In the genomic region with DNA sequence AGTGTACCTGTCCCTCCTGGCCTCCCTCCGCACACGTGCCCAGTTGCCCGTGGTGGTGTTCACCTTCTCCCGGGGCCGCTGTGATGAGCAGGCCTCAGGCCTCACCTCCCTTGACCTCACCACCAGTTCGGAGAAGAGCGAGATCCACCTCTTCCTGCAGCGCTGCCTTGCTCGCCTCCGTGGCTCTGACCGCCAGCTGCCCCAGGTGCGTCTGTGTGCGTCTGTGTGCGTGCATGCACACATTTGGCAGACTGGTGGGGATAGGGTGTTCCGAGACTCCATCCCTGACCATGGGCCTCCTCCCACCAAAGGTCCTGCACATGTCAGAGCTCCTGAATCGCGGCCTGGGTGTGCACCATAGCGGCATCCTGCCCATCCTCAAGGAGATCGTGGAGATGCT, we compare ENCODE assay signal across 16 cellular contexts. TPM values are rescaled to one million over a fixed set of nuclear protein-coding genes. Genes with fewer than 3 reads are reported as not detected.
A peak's percentile ranks its signal among the peaks of the same experiment; 100 is the strongest.
DNase-seq lines count a peak whose midpoint lies in the region; ATAC-seq, FAIRE-seq and TF ChIP-seq lines count a peak whose summit lies in the region.
"Had no signal": no experiment of that assay in that cellular context is flagged by ENCODE, and none has a peak within 500 bp of the region (broad histone marks: within the 10 kb centered on the region; RNA-seq: fewer than 3 reads in every experiment).

No MANE protein-coding gene starts in this region.

- CTCF ChIA-PET in activated naive CD4-positive, alpha-beta T cell treated with anti-CD3 and anti-CD28 coated beads for 36 hours (lab: Charles Lee), result interaction anchor here (0.6 kb wide), 1 partner anchor 69 kb away, joined by 3 read pairs; no protein-coding TSS in a partner anchor
- CTCF ChIA-PET in CD8-positive, alpha-beta T cell (lab: Charles Lee), result no interaction called here
- CTCF ChIA-PET in GM12878 (lab: Yijun Ruan, JAX), result no interaction called here

- H3K27ac ChIP-seq in CD8-positive, alpha-beta T cell (ENCODE audit: low read depth, low read length), result no peak overlapping the region
- no peak overlapping the region for H3K27ac ChIP-seq in GM12878 (ENCODE audit: control insufficient read depth, insufficient read depth)
- H3K27ac ChIP-seq in spleen, result no peak overlapping the region
- H3K27ac ChIP-seq: BLaER1 treated with 17β-estradiol and CSF1 and Interleukin-3, amounts not matched to agents 10 nM and 100 nM; HL-60 had no signal

- peaks cover 12% of the 10 kb centered on the region for H3K4me1 ChIP-seq in CD8-positive, alpha-beta T cell (ENCODE audit: insufficient read depth, low read length)
- H3K4me1 ChIP-seq in GM12878 (ENCODE audit: control insufficient read depth, insufficient read depth, low read length) (peaks cover 11% of the 10 kb centered on the region), spleen (peaks cover 7 to 32% (median 15%) of the 10 kb centered on the region in 6 donors)

- no TSS peak for BruUV-seq in GM12878 (replicated peaks; lab: Mats Ljungman, UMichigan)

- H3K79me2 ChIP-seq in GM12878 (ENCODE audit: control insufficient read depth, insufficient read depth, low read length), result peaks cover 15% of the 10 kb centered on the region

- no peaks in the 10 kb centered on the region for H3K9me3 ChIP-seq in CD8-positive, alpha-beta T cell (ENCODE audit: low read length)
- H3K9me3 ChIP-seq in GM12878 (replicated peaks; ENCODE audit: control insufficient read depth, insufficient read depth, low read length), result no peaks in the 10 kb centered on the region
- H3K9me3 ChIP-seq in spleen, result no peaks in the 10 kb centered on the region
- H3K9me3 ChIP-seq: BLaER1 treated with 17β-estradiol and CSF1 and Interleukin-3, amounts not matched to agents 10 nM and 100 nM had no signal

- SMC1A ChIA-PET in GM12878 (lab: Charles Lee; ENCODE audit: uncharacterized antibody, unreplicated experiment), result no interaction called here

- H3K4me3 ChIP-seq in CD8-positive, alpha-beta T cell (ENCODE audit: low read depth, low read length), result no peak overlapping the region
- H3K4me3 ChIP-seq in GM12878, result no peak overlapping the region
- no peak overlapping the region for H3K4me3 ChIP-seq in spleen
- H3K4me3 ChIP-seq: BLaER1 treated with 17β-estradiol and CSF1 and Interleukin-3, amounts not matched to agents 10 nM and 100 nM had no signal

- no peak for TF ChIP-seq CTCF in CD8-positive, alpha-beta T cell (IDR thresholded peaks at IDR 0.05)
- TF ChIP-seq CTCF in GM12878 (IDR thresholded peaks at IDR 0.05 in 2 of 3, conservative IDR thresholded peaks at IDR 0.05 in 1 of 3; ENCODE audit: control insufficient read depth in 2 of 3, extremely low read depth in 1 of 3, insufficient read depth in 1 of 3, low read depth in 3 of 3, low read length in 3 of 3), result no peak
- TF ChIP-seq CTCF in spleen (IDR thresholded peaks at IDR 0.05 in 8 of 11, conservative IDR thresholded peaks at IDR 0.05 in 3 of 11), result no peak

- H3K27ac Mint-ChIP-seq in activated naive CD4-positive, alpha-beta T cell treated with anti-CD3 and anti-CD28 coated beads, Interleukin-2, amount 50 U/mL, for 72 hours, result peak overlapping the region; percentile 29 to 84
- no peak overlapping the region for H3K27ac Mint-ChIP-seq in activated naive CD4-positive, alpha-beta T cell treated with anti-CD3 and anti-CD28 coated beads for 36 hours
- peak overlapping the region; percentile 64 for H3K27ac Mint-ChIP-seq in CD8-positive, alpha-beta T cell

- no peak overlapping the region for H3K4me2 ChIP-seq in GM12878 (ENCODE audit: control insufficient read depth, insufficient read depth)
- H3K4me2 ChIP-seq: BLaER1 treated with 17β-estradiol and CSF1 and Interleukin-3, amounts not matched to agents 10 nM and 100 nM had no signal

- no peak overlapping the region for H3K4me3 Mint-ChIP-seq in activated naive CD4-positive, alpha-beta T cell treated with anti-CD3 and anti-CD28 coated beads for 36 hours
- H3K4me3 Mint-ChIP-seq in CD8-positive, alpha-beta T cell, result no peak overlapping the region

- peaks cover 28% of the 10 kb centered on the region for H3K4me1 Mint-ChIP-seq in activated naive CD4-positive, alpha-beta T cell treated with anti-CD3 and anti-CD28 coated beads for 36 hours (ENCODE audit: low read depth)
- peaks cover 23% of the 10 kb centered on the region for H3K4me1 Mint-ChIP-seq in CD8-positive, alpha-beta T cell (ENCODE audit: low read depth)

- RAD21 ChIA-PET in GM12878 (lab: Charles Lee; ENCODE audit: unreplicated experiment), result no interaction called here

- WGBS in GM12878 (ENCODE audit: insufficient coverage, insufficient replicate concordance, low lambda C conversion rate, missing lambda C conversion rate), result 96% methylated on average over 19 of the region's 19 CpGs
- 90 to 98% (median 96%) methylated on average over 19 of the region's 19 CpGs for WGBS in spleen, 5 donors

- H2AFZ ChIP-seq in GM12878 (ENCODE audit: control insufficient read depth, low read depth, low read length), result no peak overlapping the region

- TF ChIP-seq POLR2A in GM12878 (IDR thresholded peaks at IDR 0.05; ENCODE audit: low read depth, low read length) (no peak), spleen (IDR thresholded peaks at IDR 0.05) (no peak)

- DNase-seq in activated naive CD4-positive, alpha-beta T cell treated with anti-CD3 and anti-CD28 coated beads, Interleukin-2, amount 50 U/mL, for 72 hours (ENCODE audit: low spot score in 2 of 2), result no peak
- no peak for DNase-seq in activated naive CD4-positive, alpha-beta T cell treated with anti-CD3 and anti-CD28 coated beads for 36 hours
- DNase-seq in CD8-positive, alpha-beta T cell, result no peak
- DNase-seq in GM12878 (ENCODE audit: low read depth, low spot score) (no peak), spleen (peak; percentile 57), T1000 (lab: John Stamatoyannopoulos, UW) (no peak), LoVo (ENCODE audit: low spot score) (no peak)
- no peak for DNase-seq in activated CD4-positive, CD25-positive, alpha-beta regulatory T cell (lab: John Stamatoyannopoulos, UW)
- DNase-seq: ACHN; Calu3; CD4-positive, CD25-positive, alpha-beta regulatory T cell; DMS 273 treated with DMSO at 0.1 percent for 48 hours; HCEC 1CT had no signal

- TF ChIP-seq EP300 in GM12878 (IDR thresholded peaks at IDR 0.05; ENCODE audit: borderline replicate concordance in 1 of 2, control insufficient read depth in 1 of 2, low read depth in 2 of 2, low read length in 2 of 2), result no peak

- no peak overlapping the region for H3K9ac ChIP-seq in GM12878 (ENCODE audit: control insufficient read depth, insufficient read depth, low read length)
- H3K9ac ChIP-seq: BLaER1 treated with 17β-estradiol and CSF1 and Interleukin-3, amounts not matched to agents 10 nM and 100 nM had no signal

- H3K36me3 Mint-ChIP-seq in activated naive CD4-positive, alpha-beta T cell treated with anti-CD3 and anti-CD28 coated beads, Interleukin-2, amount 50 U/mL, for 72 hours, result peaks cover 10 to 34% of the 10 kb centered on the region in 2 donors
- peaks cover 43% of the 10 kb centered on the region for H3K36me3 Mint-ChIP-seq in activated naive CD4-positive, alpha-beta T cell treated with anti-CD3 and anti-CD28 coated beads for 36 hours (ENCODE audit: low read depth)
- H3K36me3 Mint-ChIP-seq in CD8-positive, alpha-beta T cell, result peaks cover 87% of the 10 kb centered on the region

- no peak for TF ChIP-seq RAD21 in GM12878 (IDR thresholded peaks at IDR 0.05; ENCODE audit: insufficient read depth, low read depth, low read length)

- intact Hi-C loops in activated naive CD4-positive, alpha-beta T cell treated with anti-CD3 and anti-CD28 coated beads for 36 hours (cut with micrococcal nuclease), result no loop called here
- intact Hi-C loops in CD8-positive, alpha-beta T cell (cut with DNase I, micrococcal nuclease), result no loop called here
- intact Hi-C loops in GM12878 (cut with micrococcal nuclease; ENCODE audit: unreplicated experiment), result no loop called here
- intact Hi-C loops in spleen (cut with DNase I; ENCODE audit: low total_unique reads), result no loop called here

- POLR2A ChIA-PET in CD8-positive, alpha-beta T cell (lab: Charles Lee), result no interaction called here
- POLR2A ChIA-PET in GM12878 (lab: Charles Lee), result no interaction called here

- FAIRE-seq in GM12878 (lab: Jason Lieb, UNC), result no peak
- FAIRE-seq: GM18507 had no signal

- ATAC-seq in activated naive CD4-positive, alpha-beta T cell treated with anti-CD3 and anti-CD28 coated beads, Interleukin-2, amount 50 U/mL, for 72 hours, result no peak
- ATAC-seq in CD8-positive, alpha-beta T cell, result no peak
- ATAC-seq in GM12878, result no peak

- H3K9me3 Mint-ChIP-seq in activated naive CD4-positive, alpha-beta T cell treated with anti-CD3 and anti-CD28 coated beads, Interleukin-2, amount 50 U/mL, for 72 hours, result no peaks in the 10 kb centered on the region
- H3K9me3 Mint-ChIP-seq in activated naive CD4-positive, alpha-beta T cell treated with anti-CD3 and anti-CD28 coated beads for 36 hours, result no peaks in the 10 kb centered on the region
- no peaks in the 10 kb centered on the region for H3K9me3 Mint-ChIP-seq in CD8-positive, alpha-beta T cell
- H3K9me3 Mint-ChIP-seq: CD4-positive, CD25-positive, alpha-beta regulatory T cell had no signal

- peaks cover 69% of the 10 kb centered on the region for H3K36me3 ChIP-seq in CD8-positive, alpha-beta T cell (ENCODE audit: insufficient read depth, low read length)
- H3K36me3 ChIP-seq in GM12878 (ENCODE audit: control insufficient read depth in 2 of 2, insufficient read depth in 2 of 2, low read length in 1 of 2) (peaks cover 25% of the 10 kb centered on the region in 2 experiments), spleen (peaks cover 6 to 92% (median 86%) of the 10 kb centered on the region in 6 donors)

- no peaks in the 10 kb centered on the region for H3K27me3 ChIP-seq in CD8-positive, alpha-beta T cell (ENCODE audit: insufficient read depth, low read length)
- no peaks in the 10 kb centered on the region for H3K27me3 ChIP-seq in GM12878 (replicated peaks in 1 of 2; ENCODE audit: control insufficient read depth in 2 of 2, insufficient read depth in 2 of 2, low read length in 1 of 2)
- no peaks in the 10 kb centered on the region for H3K27me3 ChIP-seq in spleen (replicated peaks in 1 of 7)
- H3K27me3 ChIP-seq: BLaER1 treated with 17β-estradiol and CSF1 and Interleukin-3, amounts not matched to agents 10 nM and 100 nM had no signal

- in situ Hi-C loops in GM12878 (cut with MboI), result no loop called here

- no peaks in the 10 kb centered on the region for H4K20me1 ChIP-seq in GM12878 (ENCODE audit: control insufficient read depth, insufficient read depth)

- H3K27me3 Mint-ChIP-seq in activated naive CD4-positive, alpha-beta T cell treated with anti-CD3 and anti-CD28 coated beads for 36 hours (ENCODE audit: low read depth), result no peaks in the 10 kb centered on the region
- H3K27me3 Mint-ChIP-seq in CD8-positive, alpha-beta T cell (ENCODE audit: low read depth), result no peaks in the 10 kb centered on the region
- H3K27me3 Mint-ChIP-seq: CD4-positive, CD25-positive, alpha-beta regulatory T cell had no signal

RNA-seq across cellular contexts. Expression of a gene that starts 4.9 kb away (rescaled TPM):
- total RNA-seq in activated naive CD4-positive, alpha-beta T cell treated with anti-CD3 and anti-CD28 coated beads, Interleukin-2, amount 50 U/mL, for 72 hours, result 100 to 1,000 TPM in 1 of 2 donors, 10 to 100 TPM in 1; 91.8 to 115 TPM
- total RNA-seq in activated naive CD4-positive, alpha-beta T cell treated with anti-CD3 and anti-CD28 coated beads for 36 hours, result 100 to 1,000 TPM in 1 of 2 experiments, 10 to 100 TPM in 1; 93.6 to 101 TPM
- 100 to 1,000 TPM; 107 to 115 TPM for total RNA-seq in CD8-positive, alpha-beta T cell
- total RNA-seq in GM12878 (2013; cell fraction: nucleolus; rRNA removed), result 77.1 and 89.2 TPM in 2 replicates
- total RNA-seq in GM12878 (2014; rRNA removed) (29.1 and 34.6 TPM in 2 replicates), GM12878 (2014; rRNA removed; fragmentation: Illumina TruSeq; extraction: Trizol) (20.5 and 20.8 TPM in 2 replicates), GM12878 (2021) (73.7 and 79.2 TPM in 2 replicates), spleen (100 to 1,000 TPM in 1 of 7 donors, 10 to 100 TPM in 6; 52.1 to 102 (median 75.7) TPM)
- polyA plus RNA-seq in GM12878 (2011; ENCODE audit: low read depth), result 29.9 TPM
- polyA plus RNA-seq in GM12878 (2011; rRNA removed) (13.6 and 20.8 TPM in 2 replicates), GM12878 (2014; fragmentation: Illumina TruSeq; extraction: Trizol) (22.5 and 30.3 TPM in 2 replicates), GM12878 (2014; fragmentation: Nextera tagmentation; extraction: Ambion mirVana) (1 to 10 TPM; 3.3 to 9.3 TPM), GM12878 (2014; rRNA removed) (41.2 and 41.4 TPM in 2 replicates), GM12878 (2016; fragmentation: Nextera tagmentation; extraction: Ambion mirVana) (10 to 100 TPM; 55.5 to 63.7 TPM), spleen (100 to 1,000 TPM in 2 of 3 donors, 10 to 100 TPM in 1; 61.8 to 107 (median 102) TPM)
- polyA plus RNA-seq in GM12878 (2011; cell fraction: cytosol; rRNA removed), result 29.3 and 37.8 TPM in 2 replicates
- polyA plus RNA-seq in GM12878 (2011; cell fraction: nucleus; rRNA removed), result 266 and 274 TPM in 2 replicates
- polyA plus RNA-seq in GM12878 (2012), result 52.5 and 53.7 TPM in 2 replicates
- 60.5 and 73.0 TPM in 2 replicates for polyA minus RNA-seq in GM12878 (2011; rRNA and poly(A)+ RNA removed)
- polyA minus RNA-seq in GM12878 (2011; cell fraction: cytosol; rRNA and poly(A)+ RNA removed), result 12.8 and 19.4 TPM in 2 replicates
- 92.6 and 122 TPM in 2 replicates for polyA minus RNA-seq in GM12878 (2011; cell fraction: nucleus; rRNA and poly(A)+ RNA removed)

RNA-seq across cellular contexts. Expression of a gene that starts 5.2 kb away (rescaled TPM):
- total RNA-seq in activated naive CD4-positive, alpha-beta T cell treated with anti-CD3 and anti-CD28 coated beads, Interleukin-2, amount 50 U/mL, for 72 hours, result 10 to 100 TPM; 69.7 to 70.9 TPM
- 10 to 100 TPM; 83.2 to 87.4 TPM for total RNA-seq in activated naive CD4-positive, alpha-beta T cell treated with anti-CD3 and anti-CD28 coated beads for 36 hours
- total RNA-seq in CD8-positive, alpha-beta T cell, result 10 to 100 TPM; 50.4 to 55.1 TPM
- total RNA-seq in GM12878 (2013; cell fraction: nucleolus; rRNA removed), result 18.0 and 20.4 TPM in 2 replicates
- total RNA-seq in GM12878 (2014; rRNA removed), result 49.0 and 51.9 TPM in 2 replicates
- total RNA-seq in GM12878 (2014; rRNA removed; fragmentation: Illumina TruSeq; extraction: Trizol), result 64.9 and 68.5 TPM in 2 replicates
- total RNA-seq in GM12878 (2021), result 47.6 and 51.1 TPM in 2 replicates
- 22.5 TPM for polyA plus RNA-seq in GM12878 (2011; ENCODE audit: low read depth)
- 29.0 and 39.5 TPM in 2 replicates for polyA plus RNA-seq in GM12878 (2011; rRNA removed)
- 38.1 and 41.4 TPM in 2 replicates for polyA plus RNA-seq in GM12878 (2011; cell fraction: cytosol; rRNA removed)
- polyA plus RNA-seq in GM12878 (2011; cell fraction: nucleus; rRNA removed), result 31.9 and 33.2 TPM in 2 replicates
- polyA plus RNA-seq in GM12878 (2012), result 42.4 and 46.9 TPM in 2 replicates
- polyA plus RNA-seq in GM12878 (2014; fragmentation: Illumina TruSeq; extraction: Trizol), result 42.8 and 68.2 TPM in 2 replicates
- 10 to 100 TPM in 1 of 2 experiments, 1 to 10 TPM in 1; 8.5 to 20.0 TPM for polyA plus RNA-seq in GM12878 (2014; fragmentation: Nextera tagmentation; extraction: Ambion mirVana)
- 63.5 and 75.9 TPM in 2 replicates for polyA plus RNA-seq in GM12878 (2014; rRNA removed)
- polyA plus RNA-seq in GM12878 (2016; fragmentation: Nextera tagmentation; extraction: Ambion mirVana), result 100 to 1,000 TPM in 1 of 2 experiments, 10 to 100 TPM in 1; 95.1 to 105 TPM
- 17.6 and 24.8 TPM in 2 replicates for polyA minus RNA-seq in GM12878 (2011; rRNA and poly(A)+ RNA removed)
- 14.7 and 17.8 TPM in 2 replicates for polyA minus RNA-seq in GM12878 (2011; cell fraction: cytosol; rRNA and poly(A)+ RNA removed)
- polyA minus RNA-seq in GM12878 (2011; cell fraction: nucleus; rRNA and poly(A)+ RNA removed), result 11.7 and 17.0 TPM in 2 replicates
- total RNA-seq in spleen, result 10 to 100 TPM; 37.4 to 50.7 (median 44.8) TPM
- polyA plus RNA-seq in spleen, result 10 to 100 TPM; 35.0 to 47.1 (median 45.3) TPM

RNA-seq across cellular contexts. Expression of a gene that starts 8.0 kb away (rescaled TPM):
- 10 to 100 TPM; 16.2 to 18.5 TPM for total RNA-seq in activated naive CD4-positive, alpha-beta T cell treated with anti-CD3 and anti-CD28 coated beads, Interleukin-2, amount 50 U/mL, for 72 hours
- total RNA-seq in activated naive CD4-positive, alpha-beta T cell treated with anti-CD3 and anti-CD28 coated beads for 36 hours, result 10 to 100 TPM; 12.5 to 13.0 TPM
- total RNA-seq in CD8-positive, alpha-beta T cell, result 10 to 100 TPM; 20.8 to 22.2 TPM
- 21.1 and 23.4 TPM in 2 replicates for total RNA-seq in GM12878 (2013; cell fraction: nucleolus; rRNA removed)
- total RNA-seq in GM12878 (2014; rRNA removed), result 17.4 and 17.6 TPM in 2 replicates
- total RNA-seq in GM12878 (2014; rRNA removed; fragmentation: Illumina TruSeq; extraction: Trizol), result 11.7 and 12.3 TPM in 2 replicates
- 18.5 and 20.2 TPM in 2 replicates for total RNA-seq in GM12878 (2021)
- polyA plus RNA-seq in GM12878 (2011; ENCODE audit: low read depth), result 10.8 TPM
- polyA plus RNA-seq in GM12878 (2011; rRNA removed), result 6.5 and 13.4 TPM in 2 replicates
- 22.0 and 24.7 TPM in 2 replicates for polyA plus RNA-seq in GM12878 (2011; cell fraction: cytosol; rRNA removed)
- polyA plus RNA-seq in GM12878 (2011; cell fraction: nucleus; rRNA removed), result 77.8 and 90.8 TPM in 2 replicates
- polyA plus RNA-seq in GM12878 (2012), result 19.5 and 22.7 TPM in 2 replicates
- 14.7 and 14.9 TPM in 2 replicates for polyA plus RNA-seq in GM12878 (2014; fragmentation: Illumina TruSeq; extraction: Trizol)
- polyA plus RNA-seq in GM12878 (2014; fragmentation: Nextera tagmentation; extraction: Ambion mirVana), result 1 to 10 TPM; 4.5 to 6.4 TPM
- 21.4 and 23.5 TPM in 2 replicates for polyA plus RNA-seq in GM12878 (2014; rRNA removed)
- 10 to 100 TPM; 18.9 to 20.8 TPM for polyA plus RNA-seq in GM12878 (2016; fragmentation: Nextera tagmentation; extraction: Ambion mirVana)
- 9.9 and 19.3 TPM in 2 replicates for polyA minus RNA-seq in GM12878 (2011; rRNA and poly(A)+ RNA removed)
- 4.9 and 9.1 TPM in 2 replicates for polyA minus RNA-seq in GM12878 (2011; cell fraction: cytosol; rRNA and poly(A)+ RNA removed)
- 24.3 and 30.0 TPM in 2 replicates for polyA minus RNA-seq in GM12878 (2011; cell fraction: nucleus; rRNA and poly(A)+ RNA removed)
- 10 to 100 TPM; 21.0 to 34.3 (median 26.2) TPM for total RNA-seq in spleen
- 10 to 100 TPM; 19.1 to 28.1 (median 26.3) TPM for polyA plus RNA-seq in spleen

RNA-seq across cellular contexts. Expression of a gene that starts 17.9 kb away (rescaled TPM):
- total RNA-seq in activated naive CD4-positive, alpha-beta T cell treated with anti-CD3 and anti-CD28 coated beads, Interleukin-2, amount 50 U/mL, for 72 hours, result 1 to 10 TPM; 4.1 to 8.1 TPM
- 1 to 10 TPM; 3.2 to 3.5 TPM for total RNA-seq in activated naive CD4-positive, alpha-beta T cell treated with anti-CD3 and anti-CD28 coated beads for 36 hours
- 1 to 10 TPM; 3.0 to 5.5 TPM for total RNA-seq in CD8-positive, alpha-beta T cell
- 5.2 and 7.5 TPM in 2 replicates for total RNA-seq in GM12878 (2013; cell fraction: nucleolus; rRNA removed)
- total RNA-seq in GM12878 (2014; rRNA removed) (0.49 and 3.0 TPM in 2 replicates), GM12878 (2014; rRNA removed; fragmentation: Illumina TruSeq; extraction: Trizol) (0.83 and 0.85 TPM in 2 replicates), GM12878 (2021) (2.9 and 5.4 TPM in 2 replicates), spleen (100 to 1,000 TPM; 101 to 332 (median 166) TPM)
- 2.9 TPM for polyA plus RNA-seq in GM12878 (2011; ENCODE audit: low read depth)
- polyA plus RNA-seq in GM12878 (2011; rRNA removed) (0.85 and 1.7 TPM in 2 replicates), GM12878 (2014; fragmentation: Illumina TruSeq; extraction: Trizol) (0.32 and 0.85 TPM in 2 replicates), GM12878 (2014; fragmentation: Nextera tagmentation; extraction: Ambion mirVana) (under 1 TPM in 1 of 2 experiments, not detected in 1; 0.13 TPM), GM12878 (2014; rRNA removed) (3.1 and 3.3 TPM in 2 replicates), GM12878 (2016; fragmentation: Nextera tagmentation; extraction: Ambion mirVana) (under 1 TPM; 0.40 to 0.88 TPM), spleen (10 to 100 TPM; 50.1 to 58.3 (median 53.5) TPM)
- polyA plus RNA-seq in GM12878 (2011; cell fraction: cytosol; rRNA removed), result 2.0 and 2.3 TPM in 2 replicates
- polyA plus RNA-seq in GM12878 (2011; cell fraction: nucleus; rRNA removed), result 19.3 and 20.6 TPM in 2 replicates
- polyA plus RNA-seq in GM12878 (2012), result 2.8 and 3.4 TPM in 2 replicates
- polyA minus RNA-seq in GM12878 (2011; rRNA and poly(A)+ RNA removed), result 0.80 and 3.8 TPM in 2 replicates
- 1.0 TPM in 1 of 2 replicates, not detected in the other for polyA minus RNA-seq in GM12878 (2011; cell fraction: cytosol; rRNA and poly(A)+ RNA removed)
- 5.0 and 10.4 TPM in 2 replicates for polyA minus RNA-seq in GM12878 (2011; cell fraction: nucleus; rRNA and poly(A)+ RNA removed)

RNA-seq across cellular contexts. Expression of a gene that starts 18.0 kb away (rescaled TPM):
- 1 to 10 TPM; 1.9 to 3.6 TPM for total RNA-seq in activated naive CD4-positive, alpha-beta T cell treated with anti-CD3 and anti-CD28 coated beads, Interleukin-2, amount 50 U/mL, for 72 hours
- 1 to 10 TPM in 1 of 2 experiments, under 1 TPM in 1; 0.74 to 1.7 TPM for total RNA-seq in activated naive CD4-positive, alpha-beta T cell treated with anti-CD3 and anti-CD28 coated beads for 36 hours
- total RNA-seq in CD8-positive, alpha-beta T cell, result 1 to 10 TPM; 1.3 to 2.3 TPM
- 0.27 and 1.1 TPM in 2 replicates for total RNA-seq in GM12878 (2013; cell fraction: nucleolus; rRNA removed)
- total RNA-seq in GM12878 (2014; rRNA removed), result not detected in 2 replicates
- not detected in 2 replicates for total RNA-seq in GM12878 (2014; rRNA removed; fragmentation: Illumina TruSeq; extraction: Trizol)
- 0.44 and 0.72 TPM in 2 replicates for total RNA-seq in GM12878 (2021)
- polyA plus RNA-seq in GM12878 (2011; ENCODE audit: low read depth), result not detected
- not detected in 2 replicates for polyA plus RNA-seq in GM12878 (2011; rRNA removed)
- polyA plus RNA-seq in GM12878 (2011; cell fraction: cytosol; rRNA removed), result not detected in 2 replicates
- polyA plus RNA-seq in GM12878 (2011; cell fraction: nucleus; rRNA removed), result 0.57 and 0.63 TPM in 2 replicates
- 0.41 and 0.72 TPM in 2 replicates for polyA plus RNA-seq in GM12878 (2012)
- polyA plus RNA-seq in GM12878 (2014; fragmentation: Illumina TruSeq; extraction: Trizol), result not detected in 2 replicates
- under 1 TPM in 1 of 2 experiments, not detected in 1; 0.09 TPM for polyA plus RNA-seq in GM12878 (2014; fragmentation: Nextera tagmentation; extraction: Ambion mirVana)
- not detected in 2 replicates for polyA plus RNA-seq in GM12878 (2014; rRNA removed)
- polyA plus RNA-seq in GM12878 (2016; fragmentation: Nextera tagmentation; extraction: Ambion mirVana), result 1 to 10 TPM in 1 of 2 experiments, not detected in 1; 1.7 TPM
- polyA minus RNA-seq in GM12878 (2011; rRNA and poly(A)+ RNA removed), result not detected in 2 replicates
- 1.7 and 3.8 TPM in 2 replicates for polyA minus RNA-seq in GM12878 (2011; cell fraction: cytosol; rRNA and poly(A)+ RNA removed)
- 0.48 and 0.57 TPM in 2 replicates for polyA minus RNA-seq in GM12878 (2011; cell fraction: nucleus; rRNA and poly(A)+ RNA removed)
- 10 to 100 TPM in 6 of 7 donors, 1 to 10 TPM in 1; 5.4 to 35.8 (median 20.1) TPM for total RNA-seq in spleen
- 10 to 100 TPM; 24.1 to 31.2 (median 24.3) TPM for polyA plus RNA-seq in spleen
